1 cellular context compared by ENCODE assay signal in genomic region chr16:85798283-85798776, GRCh38.
TF ChIP-seq lines count a peak whose summit lies in the region.

No MANE protein-coding gene starts in this region.

TF ChIP-seq in K562, 482 proteins besides CTCF, POLR2A, EP300 and RAD21:
- TF ChIP-seq STAT6 (CRISPR knock-in tag; IDR thresholded peaks at IDR 0.05) (0 out of 2 replicates have a peak, but pooled peaks have one; percentile 75), E2F6 (IDR thresholded peaks at IDR 0.05; ENCODE audit: borderline replicate concordance in 1 of 2, extremely low read depth in 1 of 2, insufficient read depth in 1 of 2, insufficient read length in 1 of 2, low read depth in 1 of 2, low read length in 1 of 2, poor library complexity in 1 of 2, severe bottlenecking in 1 of 2) (peak in 1 of 2 experiments; percentile 14), L3MBTL2 (IDR thresholded peaks at IDR 0.05) (peak; percentile 65), NFXL1 (CRISPR knock-in tag; IDR thresholded peaks at IDR 0.05) (no peak)
